ENCODE assay signal across 11 cellular contexts in the genomic region with DNA sequence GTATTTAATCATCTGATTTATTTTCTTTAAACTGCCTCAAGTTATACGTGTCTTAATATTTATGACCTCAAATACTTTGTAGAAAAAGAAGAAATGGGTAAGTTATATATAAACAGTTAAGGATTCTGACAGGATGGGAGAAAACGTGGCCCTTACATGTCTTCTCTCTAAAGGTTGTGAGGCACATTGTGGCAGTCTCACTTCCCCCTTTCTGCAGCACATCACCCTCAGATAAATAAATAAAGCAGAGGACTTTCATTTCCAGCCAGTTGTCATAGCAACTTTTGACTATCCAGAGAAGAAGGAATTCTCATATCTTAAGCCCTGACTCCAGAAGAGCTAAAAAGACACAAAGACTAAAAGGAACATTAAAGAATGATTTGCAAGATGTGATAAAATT. TPM values are rescaled to one million over a fixed set of nuclear protein-coding genes. Genes with fewer than 3 reads are reported as not detected.
A peak's percentile ranks its signal among the peaks of the same experiment; 100 is the strongest.
DNase-seq lines count a peak whose midpoint lies in the region; ATAC-seq and TF ChIP-seq lines count a peak whose summit lies in the region.
"Had no signal": no experiment of that assay in that cellular context is flagged by ENCODE, and none has a peak within 500 bp of the region (broad histone marks: within the 10 kb centered on the region; RNA-seq: fewer than 3 reads in every experiment).

No MANE protein-coding gene starts in this region.

- intact Hi-C loops in ovary (cut with DNase I) (no loop called here), gastrocnemius medialis (cut with DNase I; ENCODE audit: low total_unique reads) (no loop called here)

- H3K9ac ChIP-seq in SU-DHL-6 (ENCODE audit: low read length), result no peak overlapping the region

- in situ Hi-C loops in gastrocnemius medialis (cut with MboI; ENCODE audit: low sequenced_read_pairs in 4 of 4), result no loop called here

- H3K4me3 ChIP-seq in SU-DHL-6 (ENCODE audit: insufficient read depth, low read length, poor library complexity, severe bottlenecking) (no peak overlapping the region), ovary (no peak overlapping the region), gastrocnemius medialis (no peak overlapping the region)

- H2AFZ ChIP-seq in SU-DHL-6 (ENCODE audit: low read depth, low read length, severe bottlenecking), result no peak overlapping the region

- peak; percentile 93 for ATAC-seq in GM18499 (IDR thresholded peaks at IDR 0.05; ENCODE audit: insufficient read depth, unreplicated experiment)
- peak; percentile 96 for ATAC-seq in GM21381 (IDR thresholded peaks at IDR 0.05; ENCODE audit: unreplicated experiment)
- ATAC-seq in HG03139 (IDR thresholded peaks at IDR 0.05; ENCODE audit: unreplicated experiment), result peak; percentile 93
- no peak for ATAC-seq in gastrocnemius medialis

- peaks cover 10% of the 10 kb centered on the region; the same call in 1 of the 2 replicates for H3F3A ChIP-seq in SU-DHL-6 (ENCODE audit: insufficient read depth)

- H3K9me2 ChIP-seq in SU-DHL-6 (replicated peaks; ENCODE audit: insufficient read depth, low read length), result no peaks in the 10 kb centered on the region

- DNase-seq in ovary, result no peak
- DNase-seq in gastrocnemius medialis, result no peak
- no peak for DNase-seq in SKM-1 (lab: John Stamatoyannopoulos, UW; ENCODE audit: unreplicated experiment)
- no peak for DNase-seq in D341Med (ENCODE audit: low spot score)
- DNase-seq: CD4-positive, alpha-beta T cell; foreskin fibroblast; stimulated activated CD4-positive, alpha-beta T cell treated with anti-CD3 and anti-CD28 coated beads, Interleukin-2, amount 100 ng/mL, for 24 hours had no signal

- TF ChIP-seq CTCF in SU-DHL-6 (IDR thresholded peaks at IDR 0.05; ENCODE audit: insufficient read depth, low read length, poor library complexity, severe bottlenecking) (no peak), ovary (IDR thresholded peaks at IDR 0.05) (no peak), gastrocnemius medialis (IDR thresholded peaks at IDR 0.05 in 4 of 5, conservative IDR thresholded peaks at IDR 0.05 in 1 of 5) (no peak)

- no peaks in the 10 kb centered on the region for H3K9me3 ChIP-seq in SU-DHL-6 (ENCODE audit: insufficient read depth, low read length)
- no peaks in the 10 kb centered on the region for H3K9me3 ChIP-seq in ovary
- no peaks in the 10 kb centered on the region for H3K9me3 ChIP-seq in gastrocnemius medialis

- TF ChIP-seq EP300 in ovary (IDR thresholded peaks at IDR 0.05), result no peak

- no peaks in the 10 kb centered on the region for H3K27me3 ChIP-seq in SU-DHL-6 (ENCODE audit: low read length)
- no peaks in the 10 kb centered on the region for H3K27me3 ChIP-seq in ovary
- no peaks in the 10 kb centered on the region for H3K27me3 ChIP-seq in gastrocnemius medialis

- H3K27ac ChIP-seq in SU-DHL-6 (ENCODE audit: low read depth, low read length), result no peak overlapping the region
- no peak overlapping the region for H3K27ac ChIP-seq in ovary
- no peak overlapping the region for H3K27ac ChIP-seq in gastrocnemius medialis

- H3K79me2 ChIP-seq in SU-DHL-6 (ENCODE audit: insufficient read depth, low read length), result no peaks in the 10 kb centered on the region

- H3K4me1 ChIP-seq in ovary (ENCODE audit: insufficient read depth), result peaks cover 1% of the 10 kb centered on the region
- no peaks in the 10 kb centered on the region for H3K4me1 ChIP-seq in gastrocnemius medialis

- no peaks in the 10 kb centered on the region for H4K20me1 ChIP-seq in SU-DHL-6 (ENCODE audit: low read depth, low read length)

- H3K36me3 ChIP-seq in SU-DHL-6 (ENCODE audit: low read length) (no peaks in the 10 kb centered on the region), ovary (no peaks in the 10 kb centered on the region), gastrocnemius medialis (no peaks in the 10 kb centered on the region)

- whole genome bisulfite sequencing in ovary, 3 donors, result 25 to 45% (median 41%) methylated on average over 2 of the region's 2 CpGs

- TF ChIP-seq POLR2A in ovary (IDR thresholded peaks at IDR 0.05) (no peak), gastrocnemius medialis (IDR thresholded peaks at IDR 0.05) (no peak)

- H3K4me2 ChIP-seq in SU-DHL-6 (ENCODE audit: low read depth, low read length, poor library complexity, severe bottlenecking), result peak overlapping the region; percentile 36

RNA-seq across cellular contexts. Expression of a gene that starts 28.8 kb away (rescaled TPM):
- total RNA-seq in ovary, result 10 to 100 TPM; 15.5 to 47.6 (median 21.2) TPM
- 1 to 10 TPM; 5.5 to 8.8 TPM for polyA plus RNA-seq in ovary
- total RNA-seq in gastrocnemius medialis, result 10 to 100 TPM in 2 of 4 donors, 1 to 10 TPM in 2; 3.5 to 19.5 (median 11.2) TPM

Comparison
In these comparisons a context has a peak if more than half of its experiments do, and no peak if none do; other contexts are left out.
1. ATAC-seq: peak in GM18499 (single experiment), GM21381 (single experiment) and HG03139 (single experiment); none in gastrocnemius medialis (0 of 2).